Comparison of ENCODE assay signal across 17 cellular contexts in the genomic region with DNA sequence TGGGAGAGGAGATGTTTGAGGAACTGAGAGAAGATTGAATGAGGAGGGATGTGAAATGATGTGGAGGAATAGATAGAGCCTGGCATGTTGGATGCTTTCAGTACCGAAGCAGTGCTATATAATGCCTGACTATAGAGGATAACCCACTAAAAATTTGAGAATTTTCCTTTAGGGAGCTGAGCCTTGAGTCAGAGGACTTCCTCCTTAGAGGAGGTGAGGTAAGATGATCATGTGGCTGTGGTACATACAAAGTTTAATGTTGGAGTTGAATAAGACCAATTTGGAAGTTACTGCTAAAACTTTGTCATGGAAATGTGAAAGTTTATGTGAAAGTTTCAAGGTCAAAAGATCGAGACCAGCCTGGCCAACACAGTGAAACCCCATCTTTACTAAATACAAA.
DNase-seq lines count a peak whose midpoint lies in the region; ATAC-seq and TF ChIP-seq lines count a peak whose summit lies in the region.
"Had no signal": no experiment of that assay in that cellular context is flagged by ENCODE, and none has a peak within 500 bp of the region (broad histone marks: within the 10 kb centered on the region; RNA-seq: fewer than 3 reads in every experiment).

No MANE protein-coding gene starts in this region.

- H3K27me3 ChIP-seq in GM23248 (replicated peaks; ENCODE audit: insufficient read depth): no peaks in the 10 kb centered on the region
- H3K27me3 ChIP-seq in hepatocyte: no peaks in the 10 kb centered on the region
- no peaks in the 10 kb centered on the region for H3K27me3 ChIP-seq in suprapubic skin

- H3K9me2 ChIP-seq in GM23248 (ENCODE audit: insufficient read depth): no peaks in the 10 kb centered on the region
- H3K9me2 ChIP-seq in hepatocyte (replicated peaks; ENCODE audit: insufficient read depth): no peaks in the 10 kb centered on the region

- POLR2A ChIA-PET in WTC11 (lab: Charles Lee): no interaction called here

- in situ Hi-C loops in GM23248 (cut with MboI): no loop called here

- peak overlapping the region; percentile 18; the same call in 1 of the 2 replicates for H3K27ac Mint-ChIP-seq in WTC11
- H3K27ac Mint-ChIP-seq: B cell; stimulated activated naive CD8-positive, alpha-beta T cell treated with anti-CD3 and anti-CD28 coated beads, Interleukin-15, amount 100 ng/mL, for 72 hours had no signal

- H3K4me2 ChIP-seq in GM23248 (ENCODE audit: unreplicated experiment) (no peak overlapping the region), hepatocyte (no peak overlapping the region)

- DNase-seq in GM23248 (peak; percentile 42), WTC11 (ENCODE audit: low spot score) (no peak), hepatocyte (ENCODE audit: low spot score) (no peak), suprapubic skin (ENCODE audit: low spot score in 2 of 2) (no peak), NCI-H1092 (lab: John Stamatoyannopoulos, UW) (no peak), T-helper 2 cell (no peak), NCI-H1436 treated with DMSO at 0.1 percent for 48 hours (lab: John Stamatoyannopoulos, UW) (no peak), amniotic stem cell (lab: John Stamatoyannopoulos, UW) (no peak)
- DNase-seq: activated CD4-positive, alpha-beta T cell treated with anti-CD3 and anti-CD28 coated beads, Interleukin-2, amount 50 U/mL, for 4 hours; activated T-cell treated with anti-CD3 and anti-CD28 coated beads, Interleukin-2, amount 50 U/mL, for 48 hours; KBM-7; left colon; NCI-H1417 treated with DMSO at 0.1 percent for 48 hours; NCI-H510A; stimulated activated naive CD8-positive, alpha-beta T cell treated with anti-CD3 and anti-CD28 coated beads, Interleukin-15, amount 100 ng/mL, for 72 hours had no signal

- TF ChIP-seq CTCF in WTC11 (IDR thresholded peaks at IDR 0.05) (no peak), hepatocyte (IDR thresholded peaks at IDR 0.05; ENCODE audit: poor library complexity) (no peak), suprapubic skin (IDR thresholded peaks at IDR 0.05) (no peak)

- no peaks in the 10 kb centered on the region for H4K20me1 ChIP-seq in GM23248 (ENCODE audit: insufficient read depth)
- no peaks in the 10 kb centered on the region for H4K20me1 ChIP-seq in hepatocyte (ENCODE audit: insufficient read depth, poor library complexity, severe bottlenecking)

- no peak for TF ChIP-seq POLR2A in suprapubic skin (IDR thresholded peaks at IDR 0.05)

- peaks cover 42% of the 10 kb centered on the region for H3K4me1 ChIP-seq in GM23248 (ENCODE audit: insufficient read depth)
- H3K4me1 ChIP-seq in hepatocyte (ENCODE audit: insufficient read depth): peaks cover 4% of the 10 kb centered on the region
- peaks cover 23% of the 10 kb centered on the region for H3K4me1 ChIP-seq in suprapubic skin

- peaks cover 59% of the 10 kb centered on the region for H3F3A ChIP-seq in GM23248 (ENCODE audit: insufficient read depth)

- no peaks in the 10 kb centered on the region for H3K9me3 ChIP-seq in GM23248 (ENCODE audit: low read depth)
- H3K9me3 ChIP-seq in hepatocyte (ENCODE audit: low read depth): no peaks in the 10 kb centered on the region
- H3K9me3 ChIP-seq in suprapubic skin: no peaks in the 10 kb centered on the region

- no peak for ATAC-seq in WTC11
- ATAC-seq: left colon; stimulated activated naive CD8-positive, alpha-beta T cell treated with anti-CD3 and anti-CD28 coated beads, Interleukin-15, amount 100 ng/mL, for 72 hours had no signal

- no peak overlapping the region for H3K4me3 Mint-ChIP-seq in WTC11
- H3K4me3 Mint-ChIP-seq: B cell; stimulated activated naive CD8-positive, alpha-beta T cell treated with anti-CD3 and anti-CD28 coated beads, Interleukin-15, amount 100 ng/mL, for 72 hours had no signal

- no peaks in the 10 kb centered on the region for H3K27me3 Mint-ChIP-seq in WTC11 (ENCODE audit: low read depth)

- 96 to 100% methylated on average over 2 of the region's 2 CpGs for WGBS in GM23248 (ENCODE audit: low coverage in 1 of 2, low lambda C conversion rate in 2 of 2, missing lambda C conversion rate in 2 of 2), 2 experiments
- 91% methylated on average over 2 of the region's 2 CpGs for WGBS in hepatocyte (ENCODE audit: low lambda C conversion rate, missing lambda C conversion rate)
- 98% methylated on average over 2 of the region's 2 CpGs for WGBS in suprapubic skin

- H2AFZ ChIP-seq in GM23248 (no peak overlapping the region), hepatocyte (no peak overlapping the region)

- CTCF ChIA-PET in WTC11 (lab: Charles Lee): interaction anchor here (0.7 kb wide), 1 partner anchor 89 kb away, joined by 3 read pairs; no protein-coding TSS in a partner anchor

- H3K27ac ChIP-seq in GM23248: peak overlapping the region; percentile 86
- peak overlapping the region; percentile 63 for H3K27ac ChIP-seq in hepatocyte
- H3K27ac ChIP-seq in suprapubic skin: peak overlapping the region; percentile 85

- H3K36me3 ChIP-seq in GM23248 (ENCODE audit: low read depth) (peaks cover 29% of the 10 kb centered on the region; the same call in 1 of the 2 replicates), hepatocyte (replicated peaks; ENCODE audit: insufficient read depth, low read depth) (no peaks in the 10 kb centered on the region), suprapubic skin (peaks cover 13% of the 10 kb centered on the region)

- TF ChIP-seq EP300 in suprapubic skin (IDR thresholded peaks at IDR 0.05): no peak

- no peak overlapping the region for H3K9ac ChIP-seq in GM23248

- H3K36me3 Mint-ChIP-seq in WTC11: peaks cover 32% of the 10 kb centered on the region

- H3K9me3 Mint-ChIP-seq in WTC11: no peaks in the 10 kb centered on the region; the same call in 1 of the 2 replicates
- H3K9me3 Mint-ChIP-seq: stimulated activated naive CD8-positive, alpha-beta T cell treated with anti-CD3 and anti-CD28 coated beads, Interleukin-15, amount 100 ng/mL, for 72 hours had no signal

- H3K4me1 Mint-ChIP-seq in WTC11: peaks cover 26% of the 10 kb centered on the region
- H3K4me1 Mint-ChIP-seq: B cell had no signal

- H3K79me2 ChIP-seq in GM23248 (ENCODE audit: insufficient read depth) (peaks cover 88% of the 10 kb centered on the region), hepatocyte (peaks cover 82% of the 10 kb centered on the region)

- H3K4me3 ChIP-seq in GM23248 (no peak overlapping the region), hepatocyte (no peak overlapping the region), suprapubic skin (no peak overlapping the region)
- H3K4me3 ChIP-seq: SK-N-MC had no signal

TF ChIP-seq in WTC11, 78 proteins besides CTCF, POLR2A, EP300 and RAD21 (continues in another document):
- TF ChIP-seq, protein P1, sequence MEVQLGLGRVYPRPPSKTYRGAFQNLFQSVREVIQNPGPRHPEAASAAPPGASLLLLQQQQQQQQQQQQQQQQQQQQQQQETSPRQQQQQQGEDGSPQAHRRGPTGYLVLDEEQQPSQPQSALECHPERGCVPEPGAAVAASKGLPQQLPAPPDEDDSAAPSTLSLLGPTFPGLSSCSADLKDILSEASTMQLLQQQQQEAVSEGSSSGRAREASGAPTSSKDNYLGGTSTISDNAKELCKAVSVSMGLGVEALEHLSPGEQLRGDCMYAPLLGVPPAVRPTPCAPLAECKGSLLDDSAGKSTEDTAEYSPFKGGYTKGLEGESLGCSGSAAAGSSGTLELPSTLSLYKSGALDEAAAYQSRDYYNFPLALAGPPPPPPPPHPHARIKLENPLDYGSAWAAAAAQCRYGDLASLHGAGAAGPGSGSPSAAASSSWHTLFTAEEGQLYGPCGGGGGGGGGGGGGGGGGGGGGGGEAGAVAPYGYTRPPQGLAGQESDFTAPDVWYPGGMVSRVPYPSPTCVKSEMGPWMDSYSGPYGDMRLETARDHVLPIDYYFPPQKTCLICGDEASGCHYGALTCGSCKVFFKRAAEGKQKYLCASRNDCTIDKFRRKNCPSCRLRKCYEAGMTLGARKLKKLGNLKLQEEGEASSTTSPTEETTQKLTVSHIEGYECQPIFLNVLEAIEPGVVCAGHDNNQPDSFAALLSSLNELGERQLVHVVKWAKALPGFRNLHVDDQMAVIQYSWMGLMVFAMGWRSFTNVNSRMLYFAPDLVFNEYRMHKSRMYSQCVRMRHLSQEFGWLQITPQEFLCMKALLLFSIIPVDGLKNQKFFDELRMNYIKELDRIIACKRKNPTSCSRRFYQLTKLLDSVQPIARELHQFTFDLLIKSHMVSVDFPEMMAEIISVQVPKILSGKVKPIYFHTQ (CRISPR knock-in tag; IDR thresholded peaks at IDR 0.05): no peak
- no peak for TF ChIP-seq ZNF232 (CRISPR knock-in tag; IDR thresholded peaks at IDR 0.05)
- no peak for TF ChIP-seq ZNF396 (CRISPR knock-in tag; IDR thresholded peaks at IDR 0.05; ENCODE audit: borderline replicate concordance)
- no peak for TF ChIP-seq ZNF219 (CRISPR knock-in tag; IDR thresholded peaks at IDR 0.05; ENCODE audit: borderline replicate concordance)
- no peak for TF ChIP-seq CREM (CRISPR knock-in tag; IDR thresholded peaks at IDR 0.05)
- TF ChIP-seq MYBL2 (CRISPR knock-in tag; IDR thresholded peaks at IDR 0.05): no peak
- TF ChIP-seq, protein P2, sequence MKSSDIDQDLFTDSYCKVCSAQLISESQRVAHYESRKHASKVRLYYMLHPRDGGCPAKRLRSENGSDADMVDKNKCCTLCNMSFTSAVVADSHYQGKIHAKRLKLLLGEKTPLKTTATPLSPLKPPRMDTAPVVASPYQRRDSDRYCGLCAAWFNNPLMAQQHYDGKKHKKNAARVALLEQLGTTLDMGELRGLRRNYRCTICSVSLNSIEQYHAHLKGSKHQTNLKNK (CRISPR knock-in tag; IDR thresholded peaks at IDR 0.05): no peak
- TF ChIP-seq FOXP1 (CRISPR knock-in tag; IDR thresholded peaks at IDR 0.05; ENCODE audit: borderline replicate concordance): no peak
- TF ChIP-seq, protein P3, sequence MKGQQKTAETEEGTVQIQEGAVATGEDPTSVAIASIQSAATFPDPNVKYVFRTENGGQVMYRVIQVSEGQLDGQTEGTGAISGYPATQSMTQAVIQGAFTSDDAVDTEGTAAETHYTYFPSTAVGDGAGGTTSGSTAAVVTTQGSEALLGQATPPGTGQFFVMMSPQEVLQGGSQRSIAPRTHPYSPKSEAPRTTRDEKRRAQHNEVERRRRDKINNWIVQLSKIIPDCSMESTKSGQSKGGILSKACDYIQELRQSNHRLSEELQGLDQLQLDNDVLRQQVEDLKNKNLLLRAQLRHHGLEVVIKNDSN (CRISPR knock-in tag; IDR thresholded peaks at IDR 0.05): no peak
- no peak for TF ChIP-seq TEAD1 (CRISPR knock-in tag; IDR thresholded peaks at IDR 0.05)
- TF ChIP-seq TCF7 (CRISPR knock-in tag; IDR thresholded peaks at IDR 0.05; ENCODE audit: low read depth): no peak
- no peak for TF ChIP-seq CBFB (CRISPR knock-in tag; IDR thresholded peaks at IDR 0.05; ENCODE audit: low read depth)
- TF ChIP-seq ZNF138 (CRISPR knock-in tag; conservative IDR thresholded peaks at IDR 0.05): no peak
- no peak for TF ChIP-seq ZNF317 (CRISPR knock-in tag; IDR thresholded peaks at IDR 0.05; ENCODE audit: borderline replicate concordance, low read depth)
